ENCODE assay signal across 28 cellular contexts in the genomic region with DNA sequence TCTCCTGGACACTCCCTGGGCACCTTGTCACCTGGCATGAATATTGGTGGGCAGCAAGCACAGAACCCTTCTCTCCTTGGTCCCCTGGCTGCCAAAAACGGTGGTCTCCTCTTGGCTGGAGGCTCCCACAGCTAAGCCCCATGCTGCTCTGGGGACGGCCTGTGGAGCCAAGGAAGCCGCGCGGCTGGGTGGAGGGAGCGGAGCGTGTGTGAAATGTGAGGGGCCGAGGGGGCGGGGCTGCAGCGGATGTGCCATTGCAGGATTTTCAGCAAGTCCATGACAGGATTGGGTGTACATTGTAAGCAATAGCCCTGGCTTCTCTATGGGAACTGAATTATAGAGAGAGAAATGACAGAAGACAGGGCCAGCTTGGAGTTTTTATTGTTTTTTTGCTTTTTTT.
"Had no signal": no experiment of that assay in that cellular context is flagged by ENCODE, and none has a peak within 500 bp of the region (broad histone marks: within the 10 kb centered on the region; RNA-seq: fewer than 3 reads in every experiment).

No MANE protein-coding gene starts in this region.

- H3K36me3 Mint-ChIP-seq: naive thymus-derived CD8-positive, alpha-beta T cell; natural killer cell treated with Interleukin-12 subunit alpha and Interleukin-12 subunit beta and Interleukin-15 and Interleukin-18, amount 100 ng/mL, for 72 hours; stimulated activated effector memory CD8-positive, alpha-beta T cell treated with anti-CD3 and anti-CD28 coated beads, Interleukin-12 subunit alpha, Interleukin-12 subunit beta, amount 100 ng/mL, for 72 hours; stimulated activated naive B cell treated with anti-CD40 and anti-IgM and Interleukin-4, amounts not matched to agents 10 μg/mL and 1 μg/mL and 100 μg/mL, for 72 hours had no signal

- H2AFZ ChIP-seq: parathyroid adenoma had no signal

- H3K27ac Mint-ChIP-seq: naive thymus-derived CD8-positive, alpha-beta T cell; natural killer cell treated with Interleukin-12 subunit alpha and Interleukin-12 subunit beta and Interleukin-15 and Interleukin-18, amount 100 ng/mL, for 72 hours; progenitor cell of endocrine pancreas; stimulated activated effector memory CD8-positive, alpha-beta T cell treated with anti-CD3 and anti-CD28 coated beads, Interleukin-12 subunit alpha, Interleukin-12 subunit beta, amount 100 ng/mL, for 72 hours; stimulated activated naive B cell treated with anti-CD40 and anti-IgM and Interleukin-4, amounts not matched to agents 10 μg/mL and 1 μg/mL and 100 μg/mL, for 72 hours; stimulated activated naive CD8-positive, alpha-beta T cell treated with anti-CD3 and anti-CD28 coated beads, Interleukin-15, Interleukin-2, amounts not matched to agents 100 ng/mL and 50 ng/mL, for 24 hours had no signal

- H3K9ac ChIP-seq: parathyroid adenoma had no signal

- H3K36me3 ChIP-seq: ovary, right lobe of liver, sigmoid colon, stomach, thoracic aorta, thyroid gland, tibial nerve, upper lobe of left lung, vagina had no signal

- H3K4me3 Mint-ChIP-seq: naive thymus-derived CD8-positive, alpha-beta T cell; natural killer cell treated with Interleukin-12 subunit alpha and Interleukin-12 subunit beta and Interleukin-15 and Interleukin-18, amount 100 ng/mL, for 72 hours; neural crest cell; stimulated activated effector memory CD8-positive, alpha-beta T cell treated with anti-CD3 and anti-CD28 coated beads, Interleukin-12 subunit alpha, Interleukin-12 subunit beta, amount 100 ng/mL, for 72 hours; stimulated activated naive B cell treated with anti-CD40 and anti-IgM and Interleukin-4, amounts not matched to agents 10 μg/mL and 1 μg/mL and 100 μg/mL, for 72 hours; stimulated activated naive CD8-positive, alpha-beta T cell treated with anti-CD3 and anti-CD28 coated beads, Interleukin-15, Interleukin-2, amounts not matched to agents 100 ng/mL and 50 ng/mL, for 24 hours had no signal

- H3K79me2 ChIP-seq: parathyroid adenoma had no signal

- H3K4me3 ChIP-seq: ovary, psoas muscle, right lobe of liver, sigmoid colon, stomach, thoracic aorta, thyroid gland, tibial nerve, upper lobe of left lung, vagina had no signal

- H3K27ac ChIP-seq: ovary, parathyroid adenoma, psoas muscle, right lobe of liver, sigmoid colon, stomach, thoracic aorta, thyroid gland, tibial nerve, upper lobe of left lung, vagina had no signal

- H3K27me3 ChIP-seq: ovary, right lobe of liver, sigmoid colon, thyroid gland, tibial nerve, upper lobe of left lung, vagina had no signal

- DNase-seq: naive thymus-derived CD8-positive, alpha-beta T cell; occipital lobe; ovary; posterior cingulate gyrus; psoas muscle; right cardiac atrium; right lobe of liver; sigmoid colon; small intestine; stimulated activated CD4-positive, alpha-beta T cell treated with anti-CD3 and anti-CD28 coated beads, Interleukin-15, amount 100 ng/mL, for 24 hours; stimulated activated CD4-positive, alpha-beta T cell treated with anti-CD3 and anti-CD28 coated beads, Interleukin-2, amount 100 ng/mL, for 24 hours; stimulated activated CD4-positive, alpha-beta T cell treated with anti-CD3 and anti-CD28 coated beads, Interleukin-2, amount 100 ng/mL, for 48 hours; stimulated activated CD4-positive, alpha-beta T cell treated with anti-CD3 and anti-CD28 coated beads, Interleukin-4, amount 100 ng/mL, for 24 hours; stimulated activated naive B cell treated with anti-CD40 and anti-IgM and Interleukin-4, amounts not matched to agents 10 μg/mL and 1 μg/mL and 100 μg/mL, for 72 hours; stimulated activated naive CD4-positive, alpha-beta T cell treated with Interleukin-2 at 50 U/mL for 16 hours; stomach; thyroid gland; trophoblast cell had no signal

- H3K9me3 Mint-ChIP-seq: naive thymus-derived CD8-positive, alpha-beta T cell; natural killer cell treated with Interleukin-12 subunit alpha and Interleukin-12 subunit beta and Interleukin-15 and Interleukin-18, amount 100 ng/mL, for 72 hours; neural crest cell; stimulated activated effector memory CD8-positive, alpha-beta T cell treated with anti-CD3 and anti-CD28 coated beads, Interleukin-12 subunit alpha, Interleukin-12 subunit beta, amount 100 ng/mL, for 72 hours; stimulated activated naive B cell treated with anti-CD40 and anti-IgM and Interleukin-4, amounts not matched to agents 10 μg/mL and 1 μg/mL and 100 μg/mL, for 72 hours; stimulated activated naive CD8-positive, alpha-beta T cell treated with anti-CD3 and anti-CD28 coated beads, Interleukin-15, Interleukin-2, amounts not matched to agents 100 ng/mL and 50 ng/mL, for 24 hours had no signal

- H3K4me1 ChIP-seq: parathyroid adenoma, psoas muscle, right lobe of liver, stomach, thyroid gland, tibial nerve, upper lobe of left lung, vagina had no signal

- ATAC-seq: naive thymus-derived CD8-positive, alpha-beta T cell; natural killer cell treated with Interleukin-12 subunit alpha and Interleukin-12 subunit beta and Interleukin-15 and Interleukin-18, amount 100 ng/mL, for 72 hours; psoas muscle; right cardiac atrium; right lobe of liver; stimulated activated effector memory CD8-positive, alpha-beta T cell treated with anti-CD3 and anti-CD28 coated beads, Interleukin-12 subunit alpha, Interleukin-12 subunit beta, amount 100 ng/mL, for 72 hours; stimulated activated naive B cell treated with anti-CD40 and anti-IgM and Interleukin-4, amounts not matched to agents 10 μg/mL and 1 μg/mL and 100 μg/mL, for 72 hours had no signal

- H3K9me3 ChIP-seq: ovary, psoas muscle, right lobe of liver, sigmoid colon, stomach, thoracic aorta, thyroid gland, tibial nerve, upper lobe of left lung, vagina had no signal

- H3K4me1 Mint-ChIP-seq: naive thymus-derived CD8-positive, alpha-beta T cell; stimulated activated effector memory CD8-positive, alpha-beta T cell treated with anti-CD3 and anti-CD28 coated beads, Interleukin-12 subunit alpha, Interleukin-12 subunit beta, amount 100 ng/mL, for 72 hours; stimulated activated naive B cell treated with anti-CD40 and anti-IgM and Interleukin-4, amounts not matched to agents 10 μg/mL and 1 μg/mL and 100 μg/mL, for 72 hours had no signal
